1 cellular context compared by ENCODE assay signal in genomic region chr1:48222501-48223242, GRCh38.
TF ChIP-seq lines count a peak whose summit lies in the region.

SLC5A9 (plus strand) TSS chr1:48222716; CDS start chr1:48222737, 21 bp downstream.

TF ChIP-seq in HepG2, 621 proteins besides CTCF, POLR2A, EP300 and RAD21 (continued from another document and continues in another):
- TF ChIP-seq, protein P1, sequence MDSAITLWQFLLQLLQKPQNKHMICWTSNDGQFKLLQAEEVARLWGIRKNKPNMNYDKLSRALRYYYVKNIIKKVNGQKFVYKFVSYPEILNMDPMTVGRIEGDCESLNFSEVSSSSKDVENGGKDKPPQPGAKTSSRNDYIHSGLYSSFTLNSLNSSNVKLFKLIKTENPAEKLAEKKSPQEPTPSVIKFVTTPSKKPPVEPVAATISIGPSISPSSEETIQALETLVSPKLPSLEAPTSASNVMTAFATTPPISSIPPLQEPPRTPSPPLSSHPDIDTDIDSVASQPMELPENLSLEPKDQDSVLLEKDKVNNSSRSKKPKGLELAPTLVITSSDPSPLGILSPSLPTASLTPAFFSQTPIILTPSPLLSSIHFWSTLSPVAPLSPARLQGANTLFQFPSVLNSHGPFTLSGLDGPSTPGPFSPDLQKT (CRISPR knock-in tag; IDR thresholded peaks at IDR 0.05; ENCODE audit: borderline replicate concordance), result no peak
- TF ChIP-seq ZNF124 (CRISPR knock-in tag; IDR thresholded peaks at IDR 0.05) (peak; percentile 44; the same call in 1 of the 2 replicates), NFRKB (IDR thresholded peaks at IDR 0.05) (no peak), ZNF326 (CRISPR knock-in tag; IDR thresholded peaks at IDR 0.05; ENCODE audit: borderline replicate concordance) (no peak), KLF9 (CRISPR knock-in tag; IDR thresholded peaks at IDR 0.05; ENCODE audit: low read depth) (no peak), KDM5B (CRISPR knock-in tag; IDR thresholded peaks at IDR 0.05; ENCODE audit: borderline replicate concordance) (peak; percentile 52; the same call in 1 of the 2 replicates), TCF12 (IDR thresholded peaks at IDR 0.05) (no peak), TCF12 (CRISPR knock-in tag; IDR thresholded peaks at IDR 0.05) (peak; percentile 39; the same call in 1 of the 2 replicates), HHEX (CRISPR knock-in tag; IDR thresholded peaks at IDR 0.05) (no peak), ZNF615 (CRISPR knock-in tag; IDR thresholded peaks at IDR 0.05; ENCODE audit: borderline replicate concordance) (0 out of 2 replicates have a peak, but pooled peaks have one; percentile 71), MZF1 (CRISPR knock-in tag; IDR thresholded peaks at IDR 0.05; ENCODE audit: borderline replicate concordance) (no peak; the same call in 1 of the 2 replicates), ZNF570 (CRISPR knock-in tag; IDR thresholded peaks at IDR 0.05; ENCODE audit: borderline replicate concordance) (no peak), ZNF782 (CRISPR knock-in tag; IDR thresholded peaks at IDR 0.05; ENCODE audit: borderline replicate concordance) (no peak), ZNF329 (CRISPR knock-in tag; IDR thresholded peaks at IDR 0.05; ENCODE audit: low read depth) (no peak), THYN1 (CRISPR knock-in tag; IDR thresholded peaks at IDR 0.05; ENCODE audit: borderline replicate concordance, low read depth) (no peak), TMF1 (CRISPR knock-in tag; IDR thresholded peaks at IDR 0.05; ENCODE audit: low read depth) (no peak), ZNF878 (CRISPR knock-in tag; IDR thresholded peaks at IDR 0.05) (no peak), ZBTB43 (CRISPR knock-in tag; conservative IDR thresholded peaks at IDR 0.05) (no peak), FOSL2 (CRISPR knock-in tag; IDR thresholded peaks at IDR 0.05) (no peak; the same call in 1 of the 2 replicates), ZNF780A (CRISPR knock-in tag; IDR thresholded peaks at IDR 0.05) (no peak), AKAP8 (CRISPR knock-in tag; IDR thresholded peaks at IDR 0.05) (no peak), ZSCAN30 (CRISPR knock-in tag; IDR thresholded peaks at IDR 0.05) (no peak), CENPT (CRISPR knock-in tag; IDR thresholded peaks at IDR 0.05; ENCODE audit: low read depth) (no peak), ZNF3 (CRISPR knock-in tag; IDR thresholded peaks at IDR 0.05) (no peak), ISL2 (CRISPR knock-in tag; IDR thresholded peaks at IDR 0.05) (0 out of 2 replicates have a peak, but pooled peaks have one; percentile 24), CENPBD1 (CRISPR knock-in tag; IDR thresholded peaks at IDR 0.05; ENCODE audit: borderline replicate concordance, low read depth) (no peak), SATB2 (CRISPR knock-in tag; IDR thresholded peaks at IDR 0.05) (no peak), ZNF10 (CRISPR knock-in tag; IDR thresholded peaks at IDR 0.05; ENCODE audit: borderline replicate concordance, low read depth) (no peak), SRSF9 (IDR thresholded peaks at IDR 0.05; ENCODE audit: borderline replicate concordance, insufficient read depth, low read depth, low read length, poor library complexity, severe bottlenecking) (no peak), ZNF777 (CRISPR knock-in tag; IDR thresholded peaks at IDR 0.05) (no peak), KAT2B (IDR thresholded peaks at IDR 0.05; ENCODE audit: borderline replicate concordance, low read depth, low read length) (no peak), ZNF724P (CRISPR knock-in tag; IDR thresholded peaks at IDR 0.05; ENCODE audit: borderline replicate concordance) (no peak), ZNF552 (CRISPR knock-in tag; IDR thresholded peaks at IDR 0.05; ENCODE audit: borderline replicate concordance) (peak; percentile 78; the same call in 1 of the 2 replicates), ATF6 (CRISPR knock-in tag; conservative IDR thresholded peaks at IDR 0.05) (no peak), MIER2 (CRISPR knock-in tag; IDR thresholded peaks at IDR 0.05) (peak; percentile 14; the same call in 1 of the 2 replicates), SMAD9 (CRISPR knock-in tag; IDR thresholded peaks at IDR 0.05) (no peak), ZNF672 (CRISPR knock-in tag; IDR thresholded peaks at IDR 0.05) (no peak), CENPX (CRISPR knock-in tag; IDR thresholded peaks at IDR 0.05) (no peak), MEIS2 (CRISPR knock-in tag; IDR thresholded peaks at IDR 0.05) (no peak)
- TF ChIP-seq, protein P2, sequence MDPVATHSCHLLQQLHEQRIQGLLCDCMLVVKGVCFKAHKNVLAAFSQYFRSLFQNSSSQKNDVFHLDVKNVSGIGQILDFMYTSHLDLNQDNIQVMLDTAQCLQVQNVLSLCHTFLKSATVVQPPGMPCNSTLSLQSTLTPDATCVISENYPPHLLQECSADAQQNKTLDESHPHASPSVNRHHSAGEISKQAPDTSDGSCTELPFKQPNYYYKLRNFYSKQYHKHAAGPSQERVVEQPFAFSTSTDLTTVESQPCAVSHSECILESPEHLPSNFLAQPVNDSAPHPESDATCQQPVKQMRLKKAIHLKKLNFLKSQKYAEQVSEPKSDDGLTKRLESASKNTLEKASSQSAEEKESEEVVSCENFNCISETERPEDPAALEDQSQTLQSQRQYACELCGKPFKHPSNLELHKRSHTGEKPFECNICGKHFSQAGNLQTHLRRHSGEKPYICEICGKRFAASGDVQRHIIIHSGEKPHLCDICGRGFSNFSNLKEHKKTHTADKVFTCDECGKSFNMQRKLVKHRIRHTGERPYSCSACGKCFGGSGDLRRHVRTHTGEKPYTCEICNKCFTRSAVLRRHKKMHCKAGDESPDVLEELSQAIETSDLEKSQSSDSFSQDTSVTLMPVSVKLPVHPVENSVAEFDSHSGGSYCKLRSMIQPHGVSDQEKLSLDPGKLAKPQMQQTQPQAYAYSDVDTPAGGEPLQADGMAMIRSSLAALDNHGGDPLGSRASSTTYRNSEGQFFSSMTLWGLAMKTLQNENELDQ (CRISPR knock-in tag; IDR thresholded peaks at IDR 0.05; ENCODE audit: borderline replicate concordance), result no peak
- TF ChIP-seq, protein P3, sequence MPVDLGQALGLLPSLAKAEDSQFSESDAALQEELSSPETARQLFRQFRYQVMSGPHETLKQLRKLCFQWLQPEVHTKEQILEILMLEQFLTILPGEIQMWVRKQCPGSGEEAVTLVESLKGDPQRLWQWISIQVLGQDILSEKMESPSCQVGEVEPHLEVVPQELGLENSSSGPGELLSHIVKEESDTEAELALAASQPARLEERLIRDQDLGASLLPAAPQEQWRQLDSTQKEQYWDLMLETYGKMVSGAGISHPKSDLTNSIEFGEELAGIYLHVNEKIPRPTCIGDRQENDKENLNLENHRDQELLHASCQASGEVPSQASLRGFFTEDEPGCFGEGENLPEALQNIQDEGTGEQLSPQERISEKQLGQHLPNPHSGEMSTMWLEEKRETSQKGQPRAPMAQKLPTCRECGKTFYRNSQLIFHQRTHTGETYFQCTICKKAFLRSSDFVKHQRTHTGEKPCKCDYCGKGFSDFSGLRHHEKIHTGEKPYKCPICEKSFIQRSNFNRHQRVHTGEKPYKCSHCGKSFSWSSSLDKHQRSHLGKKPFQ (CRISPR knock-in tag; IDR thresholded peaks at IDR 0.05; ENCODE audit: insufficient replicate concordance), result peak; percentile 73
- TF ChIP-seq, protein P4, sequence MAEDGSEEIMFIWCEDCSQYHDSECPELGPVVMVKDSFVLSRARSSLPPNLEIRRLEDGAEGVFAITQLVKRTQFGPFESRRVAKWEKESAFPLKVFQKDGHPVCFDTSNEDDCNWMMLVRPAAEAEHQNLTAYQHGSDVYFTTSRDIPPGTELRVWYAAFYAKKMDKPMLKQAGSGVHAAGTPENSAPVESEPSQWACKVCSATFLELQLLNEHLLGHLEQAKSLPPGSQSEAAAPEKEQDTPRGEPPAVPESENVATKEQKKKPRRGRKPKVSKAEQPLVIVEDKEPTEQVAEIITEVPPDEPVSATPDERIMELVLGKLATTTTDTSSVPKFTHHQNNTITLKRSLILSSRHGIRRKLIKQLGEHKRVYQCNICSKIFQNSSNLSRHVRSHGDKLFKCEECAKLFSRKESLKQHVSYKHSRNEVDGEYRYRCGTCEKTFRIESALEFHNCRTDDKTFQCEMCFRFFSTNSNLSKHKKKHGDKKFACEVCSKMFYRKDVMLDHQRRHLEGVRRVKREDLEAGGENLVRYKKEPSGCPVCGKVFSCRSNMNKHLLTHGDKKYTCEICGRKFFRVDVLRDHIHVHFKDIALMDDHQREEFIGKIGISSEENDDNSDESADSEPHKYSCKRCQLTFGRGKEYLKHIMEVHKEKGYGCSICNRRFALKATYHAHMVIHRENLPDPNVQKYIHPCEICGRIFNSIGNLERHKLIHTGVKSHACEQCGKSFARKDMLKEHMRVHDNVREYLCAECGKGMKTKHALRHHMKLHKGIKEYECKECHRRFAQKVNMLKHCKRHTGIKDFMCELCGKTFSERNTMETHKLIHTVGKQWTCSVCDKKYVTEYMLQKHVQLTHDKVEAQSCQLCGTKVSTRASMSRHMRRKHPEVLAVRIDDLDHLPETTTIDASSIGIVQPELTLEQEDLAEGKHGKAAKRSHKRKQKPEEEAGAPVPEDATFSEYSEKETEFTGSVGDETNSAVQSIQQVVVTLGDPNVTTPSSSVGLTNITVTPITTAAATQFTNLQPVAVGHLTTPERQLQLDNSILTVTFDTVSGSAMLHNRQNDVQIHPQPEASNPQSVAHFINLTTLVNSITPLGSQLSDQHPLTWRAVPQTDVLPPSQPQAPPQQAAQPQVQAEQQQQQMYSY (CRISPR knock-in tag; IDR thresholded peaks at IDR 0.05), result peak; percentile 80
- TF ChIP-seq, protein P5, sequence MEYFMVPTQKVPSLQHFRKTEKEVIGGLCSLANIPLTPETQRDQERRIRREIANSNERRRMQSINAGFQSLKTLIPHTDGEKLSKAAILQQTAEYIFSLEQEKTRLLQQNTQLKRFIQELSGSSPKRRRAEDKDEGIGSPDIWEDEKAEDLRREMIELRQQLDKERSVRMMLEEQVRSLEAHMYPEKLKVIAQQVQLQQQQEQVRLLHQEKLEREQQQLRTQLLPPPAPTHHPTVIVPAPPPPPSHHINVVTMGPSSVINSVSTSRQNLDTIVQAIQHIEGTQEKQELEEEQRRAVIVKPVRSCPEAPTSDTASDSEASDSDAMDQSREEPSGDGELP (IDR thresholded peaks at IDR 0.05; ENCODE audit: borderline replicate concordance, low read depth), result peak; percentile 83
- TF ChIP-seq, protein P6, sequence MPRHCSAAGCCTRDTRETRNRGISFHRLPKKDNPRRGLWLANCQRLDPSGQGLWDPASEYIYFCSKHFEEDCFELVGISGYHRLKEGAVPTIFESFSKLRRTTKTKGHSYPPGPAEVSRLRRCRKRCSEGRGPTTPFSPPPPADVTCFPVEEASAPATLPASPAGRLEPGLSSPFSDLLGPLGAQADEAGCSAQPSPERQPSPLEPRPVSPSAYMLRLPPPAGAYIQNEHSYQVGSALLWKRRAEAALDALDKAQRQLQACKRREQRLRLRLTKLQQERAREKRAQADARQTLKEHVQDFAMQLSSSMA (CRISPR knock-in tag; IDR thresholded peaks at IDR 0.05), result peak; percentile 85
- TF ChIP-seq, protein P7, sequence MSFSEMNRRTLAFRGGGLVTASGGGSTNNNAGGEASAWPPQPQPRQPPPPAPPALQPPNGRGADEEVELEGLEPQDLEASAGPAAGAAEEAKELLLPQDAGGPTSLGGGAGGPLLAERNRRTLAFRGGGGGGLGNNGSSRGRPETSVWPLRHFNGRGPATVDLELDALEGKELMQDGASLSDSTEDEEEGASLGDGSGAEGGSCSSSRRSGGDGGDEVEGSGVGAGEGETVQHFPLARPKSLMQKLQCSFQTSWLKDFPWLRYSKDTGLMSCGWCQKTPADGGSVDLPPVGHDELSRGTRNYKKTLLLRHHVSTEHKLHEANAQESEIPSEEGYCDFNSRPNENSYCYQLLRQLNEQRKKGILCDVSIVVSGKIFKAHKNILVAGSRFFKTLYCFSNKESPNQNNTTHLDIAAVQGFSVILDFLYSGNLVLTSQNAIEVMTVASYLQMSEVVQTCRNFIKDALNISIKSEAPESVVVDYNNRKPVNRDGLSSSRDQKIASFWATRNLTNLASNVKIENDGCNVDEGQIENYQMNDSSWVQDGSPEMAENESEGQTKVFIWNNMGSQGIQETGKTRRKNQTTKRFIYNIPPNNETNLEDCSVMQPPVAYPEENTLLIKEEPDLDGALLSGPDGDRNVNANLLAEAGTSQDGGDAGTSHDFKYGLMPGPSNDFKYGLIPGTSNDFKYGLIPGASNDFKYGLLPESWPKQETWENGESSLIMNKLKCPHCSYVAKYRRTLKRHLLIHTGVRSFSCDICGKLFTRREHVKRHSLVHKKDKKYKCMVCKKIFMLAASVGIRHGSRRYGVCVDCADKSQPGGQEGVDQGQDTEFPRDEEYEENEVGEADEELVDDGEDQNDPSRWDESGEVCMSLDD (CRISPR knock-in tag; IDR thresholded peaks at IDR 0.05; ENCODE audit: borderline replicate concordance), result no peak
- TF ChIP-seq, protein P8, sequence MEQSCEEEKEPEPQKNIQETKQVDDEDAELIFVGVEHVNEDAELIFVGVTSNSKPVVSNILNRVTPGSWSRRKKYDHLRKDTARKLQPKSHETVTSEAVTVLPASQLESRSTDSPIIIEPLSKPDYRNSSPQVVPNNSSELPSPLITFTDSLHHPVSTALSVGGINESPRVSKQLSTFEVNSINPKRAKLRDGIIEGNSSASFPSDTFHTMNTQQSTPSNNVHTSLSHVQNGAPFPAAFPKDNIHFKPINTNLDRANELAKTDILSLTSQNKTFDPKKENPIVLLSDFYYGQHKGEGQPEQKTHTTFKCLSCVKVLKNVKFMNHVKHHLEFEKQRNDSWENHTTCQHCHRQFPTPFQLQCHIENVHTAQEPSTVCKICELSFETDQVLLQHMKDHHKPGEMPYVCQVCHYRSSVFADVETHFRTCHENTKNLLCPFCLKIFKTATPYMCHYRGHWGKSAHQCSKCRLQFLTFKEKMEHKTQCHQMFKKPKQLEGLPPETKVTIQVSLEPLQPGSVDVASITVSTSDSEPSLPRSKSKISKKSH (CRISPR knock-in tag; IDR thresholded peaks at IDR 0.05; ENCODE audit: borderline replicate concordance), result peak; percentile 80; the same call in 1 of the 2 replicates
